In genomic region chr9:33813712-33814641, GRCh38 we compare ENCODE assay signal across 7 cellular contexts. TPM values are rescaled to one million over a fixed set of nuclear protein-coding genes. Genes with fewer than 3 reads are reported as not detected.
DNase-seq lines count a peak whose midpoint lies in the region; TF ChIP-seq lines count a peak whose summit lies in the region.

No MANE protein-coding gene starts in this region.

- H3K27ac ChIP-seq in RWPE1 (peak overlapping the region; percentile 36), mucosa of rectum (ENCODE audit: low read depth in 2 of 2, low read length in 2 of 2) (peak overlapping the region; percentile 49 to 58)

- H3K36me3 Mint-ChIP-seq in dendritic cell treated with granulocyte-macrophage colony-stimulating factor and Interleukin-4, amounts not matched to agents 40 ng/mL and 50 ng/mL, for 4 days (ENCODE audit: low read depth) = peaks cover 7% of the 10 kb centered on the region

- intact Hi-C loops in dendritic cell treated with granulocyte-macrophage colony-stimulating factor and Interleukin-4, amounts not matched to agents 40 ng/mL and 50 ng/mL, for 4 days (cut with micrococcal nuclease) = loop anchor here (2.0 kb wide), 1 partner anchor 37 kb away; no protein-coding TSS in a partner anchor
- intact Hi-C loops in posterior vena cava (cut with DNase I) = loop anchor here in 1 of 2 donors (5.0 kb wide), 1 partner anchor 38 kb away; no protein-coding TSS in a partner anchor

- no peaks in the 10 kb centered on the region for H3K9me3 Mint-ChIP-seq in dendritic cell treated with granulocyte-macrophage colony-stimulating factor and Interleukin-4, amounts not matched to agents 40 ng/mL and 50 ng/mL, for 4 days

- H3K4me3 Mint-ChIP-seq in dendritic cell treated with granulocyte-macrophage colony-stimulating factor and Interleukin-4, amounts not matched to agents 40 ng/mL and 50 ng/mL, for 4 days = no peak overlapping the region

- no peak overlapping the region for H3K4me3 ChIP-seq in mucosa of rectum (ENCODE audit: low read length in 2 of 2)

- H3K27me3 ChIP-seq in mucosa of rectum (ENCODE audit: control insufficient read depth in 2 of 2, insufficient read depth in 2 of 2, low read length in 2 of 2) = no peaks in the 10 kb centered on the region

- peaks cover 36% of the 10 kb centered on the region for H3K4me1 Mint-ChIP-seq in dendritic cell treated with granulocyte-macrophage colony-stimulating factor and Interleukin-4, amounts not matched to agents 40 ng/mL and 50 ng/mL, for 4 days (ENCODE audit: low read depth)

- no peak overlapping the region for H3K9ac ChIP-seq in mucosa of rectum (ENCODE audit: low read depth in 1 of 2, low read length in 2 of 2)

- POLR2A ChIA-PET in RWPE1 (lab: Yijun Ruan, JAX; ENCODE audit: low non-redundant PET) = interaction anchor here (0.7 kb wide), 1 partner anchor 38 kb away, joined by 4 read pairs; no protein-coding TSS in a partner anchor

- peaks cover 27 to 31% of the 10 kb centered on the region in 2 donors for H3K4me1 ChIP-seq in mucosa of rectum (ENCODE audit: control insufficient read depth in 2 of 2, insufficient read depth in 2 of 2, low read length in 2 of 2)

- H3K36me3 ChIP-seq in mucosa of rectum (ENCODE audit: control insufficient read depth in 2 of 2, insufficient read depth in 2 of 2, low read length in 2 of 2) = no peaks in the 10 kb centered on the region

- peak; percentile 85 for TF ChIP-seq CTCF in RWPE1 (conservative IDR thresholded peaks at IDR 0.05; ENCODE audit: low read depth)

- peak overlapping the region; percentile 99 for H3K27ac Mint-ChIP-seq in dendritic cell treated with granulocyte-macrophage colony-stimulating factor and Interleukin-4, amounts not matched to agents 40 ng/mL and 50 ng/mL, for 4 days

- DNase-seq in DMS114 treated with DMSO at 0.1 percent for 48 hours (lab: John Stamatoyannopoulos, UW; ENCODE audit: unreplicated experiment) (peak; percentile 40), HPDE6-E6E7 (ENCODE audit: extremely low spot score) (peak; percentile 36), RWPE1 (ENCODE audit: low spot score) (peak; percentile 48), posterior vena cava (ENCODE audit: low spot score) (no peak), OCI-M2 (lab: John Stamatoyannopoulos, UW; ENCODE audit: unreplicated experiment) (no peak)

- H3K27me3 Mint-ChIP-seq in dendritic cell treated with granulocyte-macrophage colony-stimulating factor and Interleukin-4, amounts not matched to agents 40 ng/mL and 50 ng/mL, for 4 days = no peaks in the 10 kb centered on the region

- H3K9me3 ChIP-seq in mucosa of rectum (ENCODE audit: control insufficient read depth in 2 of 2, low read length in 2 of 2) = no peaks in the 10 kb centered on the region

- CTCF ChIA-PET in RWPE1 (lab: Yijun Ruan, JAX) = interaction anchor here (0.6 to 2.0 kb wide), 16 partner anchors 11 to 756 kb away, joined by 3 to 13 read pairs (median 4); no protein-coding TSS in a partner anchor

RNA-seq across cellular contexts. Expression of gene UBE2R2, which starts 3.0 kb away (rescaled TPM):
- 10 to 100 TPM; 33.0 to 37.1 TPM for total RNA-seq in posterior vena cava

RNA-seq across cellular contexts. Expression of gene PRSS3, which starts 18.6 kb away (rescaled TPM):
- under 1 TPM in 1 of 2 donors, not detected in 1; 1.00 TPM for total RNA-seq in posterior vena cava

Comparison
In these comparisons a context has a peak if more than half of its experiments do, and no peak if none do; other contexts are left out.
1. DNase-seq: peak in DMS114 treated with DMSO at 0.1 percent for 48 hours (single experiment), HPDE6-E6E7 (single experiment) and RWPE1 (single experiment); none in posterior vena cava (single experiment) and OCI-M2 (single experiment).